Comparison of ENCODE assay signal across 1 cellular context in genomic region chr4:153555730-153556440, GRCh38.
TF ChIP-seq lines count a peak whose summit lies in the region.

No MANE protein-coding gene starts in this region.

TF ChIP-seq in IMR-90, 13 proteins besides CTCF, POLR2A, EP300 and RAD21 (continued from another document):
- TF ChIP-seq CEBPB (IDR thresholded peaks at IDR 0.05; ENCODE audit: low read depth, low read length) (no peak), SMC3 (IDR thresholded peaks at IDR 0.05; ENCODE audit: low read depth, low read length) (no peak), BHLHE40 (IDR thresholded peaks at IDR 0.05; ENCODE audit: low read depth, low read length) (no peak), FOS (IDR thresholded peaks at IDR 0.05; ENCODE audit: low read depth, low read length) (no peak), NFE2L2 (IDR thresholded peaks at IDR 0.05; ENCODE audit: low read depth, low read length) (no peak), MAZ (IDR thresholded peaks at IDR 0.05; ENCODE audit: borderline replicate concordance, low read depth, low read length) (no peak), MAFK (IDR thresholded peaks at IDR 0.05; ENCODE audit: low read depth, low read length) (no peak), ELK1 (IDR thresholded peaks at IDR 0.05; ENCODE audit: borderline replicate concordance, low read depth, low read length) (no peak), RFX5 (IDR thresholded peaks at IDR 0.05; ENCODE audit: low read depth, low read length) (no peak), MXI1 (IDR thresholded peaks at IDR 0.05; ENCODE audit: borderline replicate concordance, low read depth, low read length) (no peak), RCOR1 (IDR thresholded peaks at IDR 0.05; ENCODE audit: insufficient replicate concordance, low read length) (no peak), USF2 (IDR thresholded peaks at IDR 0.05; ENCODE audit: low read depth, low read length) (no peak)
